ENCODE assay signal across 21 cellular contexts in the genomic region with DNA sequence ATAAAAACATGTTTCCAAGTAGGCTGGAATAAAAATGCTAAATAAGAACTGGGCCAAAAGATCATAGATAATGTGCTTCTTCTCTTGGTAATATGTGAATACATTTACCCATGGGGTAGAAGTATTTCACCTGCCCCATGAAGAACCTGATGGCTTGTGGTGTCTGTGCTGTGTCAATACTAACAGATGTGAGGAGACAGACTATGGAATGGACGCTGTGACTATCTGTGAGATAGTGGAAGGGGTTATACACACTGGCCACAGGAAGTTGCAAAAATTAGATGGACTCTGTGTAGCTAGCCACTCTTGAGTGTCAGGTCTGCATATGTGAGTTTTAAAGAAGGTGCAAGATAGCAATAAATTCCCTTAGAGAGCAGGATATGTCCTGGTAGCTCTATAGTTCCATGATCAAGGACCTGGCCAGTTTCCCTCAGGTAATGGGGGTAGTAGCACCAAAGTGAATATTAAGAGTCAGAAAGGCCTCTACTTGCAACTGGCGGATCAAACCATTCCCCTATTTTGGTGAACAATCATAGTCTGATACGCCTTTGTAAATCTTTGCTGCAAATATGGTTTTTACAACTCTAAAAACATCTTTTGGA.
"Had no signal": no experiment of that assay in that cellular context is flagged by ENCODE, and none has a peak within 500 bp of the region (broad histone marks: within the 10 kb centered on the region; RNA-seq: fewer than 3 reads in every experiment).

No MANE protein-coding gene starts in this region.

- H3K9me3 ChIP-seq: lower lobe of right lung, prostate gland, thoracic aorta, vagina had no signal

- H3K27me3 Mint-ChIP-seq: effector memory CD8-positive, alpha-beta T cell; stimulated activated naive B cell treated with anti-CD40 and anti-IgM and Interleukin-4, amounts not matched to agents 10 μg/mL and 1 μg/mL and 100 μg/mL, for 72 hours; stimulated activated naive CD8-positive, alpha-beta T cell treated with anti-CD3 and anti-CD28 coated beads, Interleukin-15, Interleukin-2, amounts not matched to agents 100 ng/mL and 50 ng/mL, for 24 hours had no signal

- H3K4me3 Mint-ChIP-seq: effector memory CD8-positive, alpha-beta T cell; nephron; neural progenitor cell; stimulated activated naive B cell treated with anti-CD40 and anti-IgM and Interleukin-4, amounts not matched to agents 10 μg/mL and 1 μg/mL and 100 μg/mL, for 72 hours; stimulated activated naive CD8-positive, alpha-beta T cell treated with anti-CD3 and anti-CD28 coated beads, Interleukin-15, Interleukin-2, amounts not matched to agents 100 ng/mL and 50 ng/mL, for 24 hours had no signal

- H3K4me3 ChIP-seq: lower lobe of right lung, neural progenitor cell, prostate gland, skin epidermis, thoracic aorta, transverse colon, vagina had no signal

- H2AFZ ChIP-seq: neural progenitor cell had no signal

- H3K9ac ChIP-seq: neural progenitor cell had no signal

- H3K27ac ChIP-seq: lower lobe of right lung, neural progenitor cell, prostate gland, skin epidermis, thoracic aorta, transverse colon had no signal

- H3K27ac Mint-ChIP-seq: nephron; neural progenitor cell; stimulated activated naive B cell treated with anti-CD40 and anti-IgM and Interleukin-4, amounts not matched to agents 10 μg/mL and 1 μg/mL and 100 μg/mL, for 72 hours; stimulated activated naive CD8-positive, alpha-beta T cell treated with anti-CD3 and anti-CD28 coated beads, Interleukin-15, Interleukin-2, amounts not matched to agents 100 ng/mL and 50 ng/mL, for 24 hours had no signal

- H3K4me1 ChIP-seq: lower lobe of right lung, vagina had no signal

- H3K36me3 ChIP-seq: neural progenitor cell, prostate gland had no signal

- ATAC-seq: effector memory CD8-positive, alpha-beta T cell; left ventricle myocardium superior; right cardiac atrium; stimulated activated naive B cell treated with anti-CD40 and anti-IgM and Interleukin-4, amounts not matched to agents 10 μg/mL and 1 μg/mL and 100 μg/mL, for 72 hours had no signal

- FAIRE-seq: endometrium, frontal cortex, keratinocyte had no signal

- DNase-seq: cortex of kidney; effector memory CD8-positive, alpha-beta T cell; erythroblast; hypothalamus; left ventricle myocardium superior; lower lobe of right lung; right cardiac atrium; stimulated activated CD4-positive, alpha-beta T cell treated with anti-CD3 and anti-CD28 coated beads, Interleukin-15, amount 100 ng/mL, for 24 hours; stimulated activated CD4-positive, alpha-beta T cell treated with anti-CD3 and anti-CD28 coated beads, Interleukin-2, amount 100 ng/mL, for 48 hours; stimulated activated naive B cell treated with anti-CD40 and anti-IgM and Interleukin-4, amounts not matched to agents 10 μg/mL and 1 μg/mL and 100 μg/mL, for 72 hours; transverse colon had no signal

- H3K4me2 ChIP-seq: neural progenitor cell had no signal

- H3K9me3 Mint-ChIP-seq: effector memory CD8-positive, alpha-beta T cell had no signal

- H3K4me1 Mint-ChIP-seq: nephron; stimulated activated naive B cell treated with anti-CD40 and anti-IgM and Interleukin-4, amounts not matched to agents 10 μg/mL and 1 μg/mL and 100 μg/mL, for 72 hours had no signal

- H3K27me3 ChIP-seq: neural progenitor cell, transverse colon, vagina had no signal
